12 cellular contexts compared by ENCODE assay signal in genomic region chr17:56756536-56756935, GRCh38.
DNase-seq lines count a peak whose midpoint lies in the region; ATAC-seq and TF ChIP-seq lines count a peak whose summit lies in the region.
"Had no signal": no experiment of that assay in that cellular context is flagged by ENCODE, and none has a peak within 500 bp of the region (broad histone marks: within the 10 kb centered on the region; RNA-seq: fewer than 3 reads in every experiment).

No MANE protein-coding gene starts in this region.

- H3K4me3 ChIP-seq in astrocyte of the cerebellum (ENCODE audit: low read depth, low read length) (no peak overlapping the region), testis (no peak overlapping the region)
- H3K4me3 ChIP-seq: lung had no signal

- H3K36me3 ChIP-seq in testis (ENCODE audit: low read depth, missing control alignments): no peaks in the 10 kb centered on the region

- no peak overlapping the region for H3K27ac ChIP-seq in testis

- TF ChIP-seq POLR2A in testis (IDR thresholded peaks at IDR 0.05): no peak

- no peak for ATAC-seq in GM21390 (IDR thresholded peaks at IDR 0.05; ENCODE audit: unreplicated experiment)

- DNase-seq in AG09319 (ENCODE audit: extremely low read depth, low read depth): peak; percentile 45
- DNase-seq in HK-2 (ENCODE audit: unreplicated experiment): peak; percentile 26
- DNase-seq in astrocyte of the cerebellum (ENCODE audit: low read depth): peak; percentile 33
- peak; percentile 80 for DNase-seq in kidney glomerular epithelial cell (lab: John Stamatoyannopoulos, UW)
- DNase-seq in NCI-H510A treated with DMSO at 0.1 percent for 48 hours (lab: John Stamatoyannopoulos, UW): no peak
- no peak for DNase-seq in DMS53 (lab: John Stamatoyannopoulos, UW)
- DNase-seq in testis: no peak
- DNase-seq: activated CD4-positive, CD25-positive, alpha-beta regulatory T cell; activated gamma-delta T cell; retina had no signal

- in situ Hi-C loops in astrocyte of the cerebellum (cut with HindIII; ENCODE audit: low sequenced_read_pairs): loop anchor here (25.0 kb wide), 1 partner anchor 894 kb away; no protein-coding TSS in a partner anchor

- H3K4me1 ChIP-seq in testis: no peaks in the 10 kb centered on the region

- no peaks in the 10 kb centered on the region for H3K27me3 ChIP-seq in testis

- 73 to 79% methylated on average over 2 of the region's 2 CpGs for WGBS in testis, 2 donors

- intact Hi-C loops in testis (cut with DNase I; ENCODE audit: low total_unique reads): no loop called here

- no peaks in the 10 kb centered on the region for H3K9me3 ChIP-seq in testis

- TF ChIP-seq CTCF in AG09319 (IDR thresholded peaks at IDR 0.05; ENCODE audit: low read depth, low read length) (no peak), astrocyte of the cerebellum (IDR thresholded peaks at IDR 0.05; ENCODE audit: low read depth, low read length, missing control alignments) (no peak), testis (IDR thresholded peaks at IDR 0.05) (no peak)

Comparison
In these comparisons a context has a peak if more than half of its experiments do, and no peak if none do; other contexts are left out.
1. DNase-seq: peak in AG09319 (single experiment), HK-2 (single experiment), astrocyte of the cerebellum (single experiment) and kidney glomerular epithelial cell (single experiment); none in NCI-H510A treated with DMSO at 0.1 percent for 48 hours (single experiment), DMS53 (single experiment) and testis (single experiment).